ENCODE assay signal across 1 cellular context in genomic region chr6:44133003-44133931, GRCh38.
A peak's percentile ranks its signal among the peaks of the same experiment; 100 is the strongest.
TF ChIP-seq lines count a peak whose summit lies in the region.

No MANE protein-coding gene starts in this region.

TF ChIP-seq in K562, 482 proteins besides CTCF, POLR2A, EP300 and RAD21 (continued from another document):
- TF ChIP-seq, protein P1, sequence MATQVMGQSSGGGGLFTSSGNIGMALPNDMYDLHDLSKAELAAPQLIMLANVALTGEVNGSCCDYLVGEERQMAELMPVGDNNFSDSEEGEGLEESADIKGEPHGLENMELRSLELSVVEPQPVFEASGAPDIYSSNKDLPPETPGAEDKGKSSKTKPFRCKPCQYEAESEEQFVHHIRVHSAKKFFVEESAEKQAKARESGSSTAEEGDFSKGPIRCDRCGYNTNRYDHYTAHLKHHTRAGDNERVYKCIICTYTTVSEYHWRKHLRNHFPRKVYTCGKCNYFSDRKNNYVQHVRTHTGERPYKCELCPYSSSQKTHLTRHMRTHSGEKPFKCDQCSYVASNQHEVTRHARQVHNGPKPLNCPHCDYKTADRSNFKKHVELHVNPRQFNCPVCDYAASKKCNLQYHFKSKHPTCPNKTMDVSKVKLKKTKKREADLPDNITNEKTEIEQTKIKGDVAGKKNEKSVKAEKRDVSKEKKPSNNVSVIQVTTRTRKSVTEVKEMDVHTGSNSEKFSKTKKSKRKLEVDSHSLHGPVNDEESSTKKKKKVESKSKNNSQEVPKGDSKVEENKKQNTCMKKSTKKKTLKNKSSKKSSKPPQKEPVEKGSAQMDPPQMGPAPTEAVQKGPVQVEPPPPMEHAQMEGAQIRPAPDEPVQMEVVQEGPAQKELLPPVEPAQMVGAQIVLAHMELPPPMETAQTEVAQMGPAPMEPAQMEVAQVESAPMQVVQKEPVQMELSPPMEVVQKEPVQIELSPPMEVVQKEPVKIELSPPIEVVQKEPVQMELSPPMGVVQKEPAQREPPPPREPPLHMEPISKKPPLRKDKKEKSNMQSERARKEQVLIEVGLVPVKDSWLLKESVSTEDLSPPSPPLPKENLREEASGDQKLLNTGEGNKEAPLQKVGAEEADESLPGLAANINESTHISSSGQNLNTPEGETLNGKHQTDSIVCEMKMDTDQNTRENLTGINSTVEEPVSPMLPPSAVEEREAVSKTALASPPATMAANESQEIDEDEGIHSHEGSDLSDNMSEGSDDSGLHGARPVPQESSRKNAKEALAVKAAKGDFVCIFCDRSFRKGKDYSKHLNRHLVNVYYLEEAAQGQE (CRISPR knock-in tag; IDR thresholded peaks at IDR 0.05; ENCODE audit: low read depth) = no peak
- TF ChIP-seq ZNF239 (CRISPR knock-in tag; IDR thresholded peaks at IDR 0.05) = no peak
- no peak for TF ChIP-seq ZNF41 (CRISPR knock-in tag; conservative IDR thresholded peaks at IDR 0.05)
- TF ChIP-seq, protein P2, sequence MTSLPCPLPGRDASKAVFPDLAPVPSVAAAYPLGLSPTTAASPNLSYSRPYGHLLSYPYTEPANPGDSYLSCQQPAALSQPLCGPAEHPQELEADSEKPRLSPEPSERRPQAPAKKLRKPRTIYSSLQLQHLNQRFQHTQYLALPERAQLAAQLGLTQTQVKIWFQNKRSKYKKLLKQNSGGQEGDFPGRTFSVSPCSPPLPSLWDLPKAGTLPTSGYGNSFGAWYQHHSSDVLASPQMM (CRISPR knock-in tag; IDR thresholded peaks at IDR 0.05) = no peak
- TF ChIP-seq ZNF740 (CRISPR knock-in tag; IDR thresholded peaks at IDR 0.05) = 0 out of 2 replicates have a peak, but pooled peaks have one; percentile 18
- no peak for TF ChIP-seq ZNF740 (tag; IDR thresholded peaks at IDR 0.05)
- TF ChIP-seq MLLT1 (IDR thresholded peaks at IDR 0.05) = no peak
- no peak for TF ChIP-seq ZNF12 (CRISPR knock-in tag; IDR thresholded peaks at IDR 0.05)
- TF ChIP-seq HNRNPH1 (optimal IDR thresholded peaks at IDR 0.05; ENCODE audit: low read depth, low read length) = no peak
- TF ChIP-seq, protein P3, sequence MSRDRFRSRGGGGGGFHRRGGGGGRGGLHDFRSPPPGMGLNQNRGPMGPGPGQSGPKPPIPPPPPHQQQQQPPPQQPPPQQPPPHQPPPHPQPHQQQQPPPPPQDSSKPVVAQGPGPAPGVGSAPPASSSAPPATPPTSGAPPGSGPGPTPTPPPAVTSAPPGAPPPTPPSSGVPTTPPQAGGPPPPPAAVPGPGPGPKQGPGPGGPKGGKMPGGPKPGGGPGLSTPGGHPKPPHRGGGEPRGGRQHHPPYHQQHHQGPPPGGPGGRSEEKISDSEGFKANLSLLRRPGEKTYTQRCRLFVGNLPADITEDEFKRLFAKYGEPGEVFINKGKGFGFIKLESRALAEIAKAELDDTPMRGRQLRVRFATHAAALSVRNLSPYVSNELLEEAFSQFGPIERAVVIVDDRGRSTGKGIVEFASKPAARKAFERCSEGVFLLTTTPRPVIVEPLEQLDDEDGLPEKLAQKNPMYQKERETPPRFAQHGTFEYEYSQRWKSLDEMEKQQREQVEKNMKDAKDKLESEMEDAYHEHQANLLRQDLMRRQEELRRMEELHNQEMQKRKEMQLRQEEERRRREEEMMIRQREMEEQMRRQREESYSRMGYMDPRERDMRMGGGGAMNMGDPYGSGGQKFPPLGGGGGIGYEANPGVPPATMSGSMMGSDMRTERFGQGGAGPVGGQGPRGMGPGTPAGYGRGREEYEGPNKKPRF (IDR thresholded peaks at IDR 0.05; ENCODE audit: low read depth, low read length) = no peak
- no peak for TF ChIP-seq ZNF77 (CRISPR knock-in tag; IDR thresholded peaks at IDR 0.05)
- TF ChIP-seq XRCC4 (IDR thresholded peaks at IDR 0.05; ENCODE audit: extremely low read depth, insufficient read depth, insufficient read length) = no peak
- TF ChIP-seq, protein P4, sequence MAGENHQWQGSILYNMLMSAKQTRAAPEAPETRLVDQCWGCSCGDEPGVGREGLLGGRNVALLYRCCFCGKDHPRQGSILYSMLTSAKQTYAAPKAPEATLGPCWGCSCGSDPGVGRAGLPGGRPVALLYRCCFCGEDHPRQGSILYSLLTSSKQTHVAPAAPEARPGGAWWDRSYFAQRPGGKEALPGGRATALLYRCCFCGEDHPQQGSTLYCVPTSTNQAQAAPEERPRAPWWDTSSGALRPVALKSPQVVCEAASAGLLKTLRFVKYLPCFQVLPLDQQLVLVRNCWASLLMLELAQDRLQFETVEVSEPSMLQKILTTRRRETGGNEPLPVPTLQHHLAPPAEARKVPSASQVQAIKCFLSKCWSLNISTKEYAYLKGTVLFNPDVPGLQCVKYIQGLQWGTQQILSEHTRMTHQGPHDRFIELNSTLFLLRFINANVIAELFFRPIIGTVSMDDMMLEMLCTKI (IDR thresholded peaks at IDR 0.05; ENCODE audit: partially characterized antibody) = no peak
- TF ChIP-seq BRCA1 (IDR thresholded peaks at IDR 0.05) = no peak
- no peak for TF ChIP-seq BRCA1 (CRISPR knock-in tag; IDR thresholded peaks at IDR 0.05)
- TF ChIP-seq XRCC3 (IDR thresholded peaks at IDR 0.05) = no peak
- no peak for TF ChIP-seq SMAD4 (CRISPR knock-in tag; conservative IDR thresholded peaks at IDR 0.05)
- no peak for TF ChIP-seq PTBP1 (IDR thresholded peaks at IDR 0.05; ENCODE audit: low read depth, low read length)
- TF ChIP-seq CEBPB (tag; IDR thresholded peaks at IDR 0.05) = no peak
- no peak for TF ChIP-seq HSF4 (CRISPR knock-in tag; IDR thresholded peaks at IDR 0.05; ENCODE audit: borderline replicate concordance)
- no peak for TF ChIP-seq SP2 (IDR thresholded peaks at IDR 0.05; ENCODE audit: extremely low read depth, low read depth, low read length, poor library complexity, severe bottlenecking)
- no peak for TF ChIP-seq BRD4 (IDR thresholded peaks at IDR 0.05)
- TF ChIP-seq FOXJ2 (tag; IDR thresholded peaks at IDR 0.05) = no peak
- no peak for TF ChIP-seq POLR2AphosphoS5 (IDR thresholded peaks at IDR 0.05; ENCODE audit: control insufficient read depth, insufficient read depth, low read depth, low read length)
- TF ChIP-seq, protein P5, sequence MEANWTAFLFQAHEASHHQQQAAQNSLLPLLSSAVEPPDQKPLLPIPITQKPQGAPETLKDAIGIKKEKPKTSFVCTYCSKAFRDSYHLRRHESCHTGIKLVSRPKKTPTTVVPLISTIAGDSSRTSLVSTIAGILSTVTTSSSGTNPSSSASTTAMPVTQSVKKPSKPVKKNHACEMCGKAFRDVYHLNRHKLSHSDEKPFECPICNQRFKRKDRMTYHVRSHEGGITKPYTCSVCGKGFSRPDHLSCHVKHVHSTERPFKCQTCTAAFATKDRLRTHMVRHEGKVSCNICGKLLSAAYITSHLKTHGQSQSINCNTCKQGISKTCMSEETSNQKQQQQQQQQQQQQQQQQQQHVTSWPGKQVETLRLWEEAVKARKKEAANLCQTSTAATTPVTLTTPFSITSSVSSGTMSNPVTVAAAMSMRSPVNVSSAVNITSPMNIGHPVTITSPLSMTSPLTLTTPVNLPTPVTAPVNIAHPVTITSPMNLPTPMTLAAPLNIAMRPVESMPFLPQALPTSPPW (CRISPR knock-in tag; IDR thresholded peaks at IDR 0.05) = peak; percentile 72; the same call in 1 of the 2 replicates
- TF ChIP-seq SMAD3 (CRISPR knock-in tag; conservative IDR thresholded peaks at IDR 0.05) = no peak
- TF ChIP-seq, protein P6, sequence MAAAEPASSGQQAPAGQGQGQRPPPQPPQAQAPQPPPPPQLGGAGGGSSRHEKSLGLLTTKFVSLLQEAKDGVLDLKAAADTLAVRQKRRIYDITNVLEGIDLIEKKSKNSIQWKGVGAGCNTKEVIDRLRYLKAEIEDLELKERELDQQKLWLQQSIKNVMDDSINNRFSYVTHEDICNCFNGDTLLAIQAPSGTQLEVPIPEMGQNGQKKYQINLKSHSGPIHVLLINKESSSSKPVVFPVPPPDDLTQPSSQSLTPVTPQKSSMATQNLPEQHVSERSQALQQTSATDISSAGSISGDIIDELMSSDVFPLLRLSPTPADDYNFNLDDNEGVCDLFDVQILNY (CRISPR knock-in tag; IDR thresholded peaks at IDR 0.05) = no peak
- TF ChIP-seq MAZ (CRISPR knock-in tag; conservative IDR thresholded peaks at IDR 0.05 in 1 of 2, IDR thresholded peaks at IDR 0.05 in 1 of 2) = peak in 1 of 2 experiments; percentile 42; a peak in 2 of 4 replicates
- no peak for TF ChIP-seq BCL6 (CRISPR knock-in tag; IDR thresholded peaks at IDR 0.05)
- TF ChIP-seq NR4A1 (CRISPR knock-in tag; IDR thresholded peaks at IDR 0.05) = no peak
- TF ChIP-seq NR4A1 (tag; IDR thresholded peaks at IDR 0.05) = no peak; the same call in 1 of the 2 replicates
- no peak for TF ChIP-seq TEAD2 (tag; IDR thresholded peaks at IDR 0.05)
- TF ChIP-seq HDAC8 (tag; IDR thresholded peaks at IDR 0.05) = no peak
- no peak for TF ChIP-seq HNRNPK (IDR thresholded peaks at IDR 0.05; ENCODE audit: low read depth, low read length, poor library complexity, severe bottlenecking)
- TF ChIP-seq ZNF644 (tag; IDR thresholded peaks at IDR 0.05; ENCODE audit: low read depth) = no peak
- TF ChIP-seq HOXB6 (CRISPR knock-in tag; IDR thresholded peaks at IDR 0.05; ENCODE audit: borderline replicate concordance) = no peak
- TF ChIP-seq CREM (IDR thresholded peaks at IDR 0.05; ENCODE audit: low read depth) = 0 out of 2 replicates have a peak, but pooled peaks have one; percentile 42
- TF ChIP-seq GATAD2A (IDR thresholded peaks at IDR 0.05) = no peak
- no peak for TF ChIP-seq MEF2D (tag; conservative IDR thresholded peaks at IDR 0.05; ENCODE audit: low read depth)
- TF ChIP-seq ZNF224 (CRISPR knock-in tag; IDR thresholded peaks at IDR 0.05) = no peak
- no peak for TF ChIP-seq FOXP1 (CRISPR knock-in tag; IDR thresholded peaks at IDR 0.05)
- no peak for TF ChIP-seq GTF2E2 (tag; IDR thresholded peaks at IDR 0.05)
- TF ChIP-seq, protein P7, sequence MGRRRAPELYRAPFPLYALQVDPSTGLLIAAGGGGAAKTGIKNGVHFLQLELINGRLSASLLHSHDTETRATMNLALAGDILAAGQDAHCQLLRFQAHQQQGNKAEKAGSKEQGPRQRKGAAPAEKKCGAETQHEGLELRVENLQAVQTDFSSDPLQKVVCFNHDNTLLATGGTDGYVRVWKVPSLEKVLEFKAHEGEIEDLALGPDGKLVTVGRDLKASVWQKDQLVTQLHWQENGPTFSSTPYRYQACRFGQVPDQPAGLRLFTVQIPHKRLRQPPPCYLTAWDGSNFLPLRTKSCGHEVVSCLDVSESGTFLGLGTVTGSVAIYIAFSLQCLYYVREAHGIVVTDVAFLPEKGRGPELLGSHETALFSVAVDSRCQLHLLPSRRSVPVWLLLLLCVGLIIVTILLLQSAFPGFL (CRISPR knock-in tag; IDR thresholded peaks at IDR 0.05) = no peak
TF ChIP-seq in K562: peak in this region for 31.
